ENCODE assay signal across 17 cellular contexts in the genomic region with DNA sequence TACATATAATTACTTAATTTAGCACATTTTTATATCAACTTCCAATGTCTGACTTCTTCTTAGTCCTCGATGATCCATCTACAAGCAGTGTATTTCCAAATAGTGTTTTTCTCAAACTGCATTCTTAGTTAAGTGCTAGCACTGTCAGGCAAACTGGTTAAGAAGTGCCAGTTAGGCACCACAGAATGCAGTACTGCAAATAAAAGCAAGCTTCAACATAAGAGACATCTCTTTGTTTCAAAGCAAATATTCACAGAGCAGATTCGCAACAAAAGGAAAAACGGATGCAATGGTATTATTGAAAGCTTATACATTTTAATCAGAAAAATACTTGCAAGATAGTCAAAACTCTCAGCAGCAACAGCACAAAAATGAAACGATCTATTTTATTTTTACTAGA.
DNase-seq lines count a peak whose midpoint lies in the region; ATAC-seq and TF ChIP-seq lines count a peak whose summit lies in the region.
"Had no signal": no experiment of that assay in that cellular context is flagged by ENCODE, and none has a peak within 500 bp of the region (broad histone marks: within the 10 kb centered on the region; RNA-seq: fewer than 3 reads in every experiment).

No MANE protein-coding gene starts in this region.

- CTCF ChIA-PET in CD8-positive, alpha-beta memory T cell (lab: Charles Lee), result no interaction called here
- CTCF ChIA-PET in PC-3 (lab: Charles Lee), result no interaction called here

- no peaks in the 10 kb centered on the region for H3K4me1 ChIP-seq in CD8-positive, alpha-beta memory T cell (ENCODE audit: insufficient read depth, low read length)
- no peaks in the 10 kb centered on the region for H3K4me1 ChIP-seq in PC-3 (ENCODE audit: insufficient read depth, low read length)
- no peaks in the 10 kb centered on the region for H3K4me1 ChIP-seq in stomach

- no peak for DNase-seq in CD8-positive, alpha-beta memory T cell
- DNase-seq in T-helper 2 cell treated with Interferon-gamma antibody and Interleukin-4, amounts not matched to agents 5 μg/mL and 100 μg/mL, for 36 hours (ENCODE audit: low spot score), result no peak
- DNase-seq in PC-3 (no peak), stomach (no peak), NCI-H1092 treated with DMSO at 0.1 percent for 48 hours (lab: John Stamatoyannopoulos, UW) (no peak)
- DNase-seq: ACHN, H9, NCI-H1048, NCI-H2107, NCI-H345, NCI-H526 treated with DMSO at 0.1 percent for 48 hours, Right ventricle myocardium superior, SK-N-SH had no signal

- no peaks in the 10 kb centered on the region for H3K27me3 ChIP-seq in CD8-positive, alpha-beta memory T cell (ENCODE audit: insufficient read depth, low read length, poor library complexity, severe bottlenecking)
- H3K27me3 ChIP-seq in neural cell (ENCODE audit: insufficient read depth, low read depth, low read length) (no peaks in the 10 kb centered on the region), PC-3 (ENCODE audit: low read length) (peaks cover 55% of the 10 kb centered on the region), stomach (no peaks in the 10 kb centered on the region)

- peak overlapping the region in 5 of 7 donors; percentile 26 to 66 (median 40) for H3K4me3 Mint-ChIP-seq in CD8-positive, alpha-beta memory T cell
- peak overlapping the region; percentile 37 for H3K4me3 Mint-ChIP-seq in T-helper 2 cell treated with Interferon-gamma antibody and Interleukin-4, amounts not matched to agents 5 μg/mL and 100 μg/mL, for 36 hours
- H3K4me3 Mint-ChIP-seq: H9 had no signal

- ATAC-seq in HG02981 (IDR thresholded peaks at IDR 0.05; ENCODE audit: unreplicated experiment) (peak; percentile 6), HG02938 (IDR thresholded peaks at IDR 0.05; ENCODE audit: unreplicated experiment) (no peak), PC-3 (no peak)
- ATAC-seq: Panc1 had no signal

- no peak for TF ChIP-seq POLR2A in stomach (IDR thresholded peaks at IDR 0.05)

- no peaks in the 10 kb centered on the region for H3K27me3 Mint-ChIP-seq in CD8-positive, alpha-beta memory T cell
- H3K27me3 Mint-ChIP-seq in T-helper 2 cell treated with Interferon-gamma antibody and Interleukin-4, amounts not matched to agents 5 μg/mL and 100 μg/mL, for 36 hours (ENCODE audit: low read depth), result peaks cover 2% of the 10 kb centered on the region

- no peak overlapping the region for H3K4me2 ChIP-seq in neural cell (ENCODE audit: low read length)
- H3K4me2 ChIP-seq in PC-3 (ENCODE audit: low read length), result no peak overlapping the region
- H3K4me2 ChIP-seq: SK-N-SH had no signal

- H4K20me1 ChIP-seq in neural cell (ENCODE audit: insufficient read depth), result no peaks in the 10 kb centered on the region
- H4K20me1 ChIP-seq in PC-3 (ENCODE audit: low read length), result no peaks in the 10 kb centered on the region

- H3K79me2 ChIP-seq in neural cell (replicated peaks; ENCODE audit: insufficient read depth, low read length), result no peaks in the 10 kb centered on the region
- no peaks in the 10 kb centered on the region for H3K79me2 ChIP-seq in PC-3 (ENCODE audit: low read length)

- H3K4me3 ChIP-seq in CD8-positive, alpha-beta memory T cell (ENCODE audit: low read length), result no peak overlapping the region
- no peak overlapping the region for H3K4me3 ChIP-seq in neural cell (ENCODE audit: low read length)
- H3K4me3 ChIP-seq in PC-3 (ENCODE audit: low read length), result no peak overlapping the region
- no peak overlapping the region for H3K4me3 ChIP-seq in stomach

- peak overlapping the region in 2 of 8 donors; percentile 6 to 19 for H3K27ac Mint-ChIP-seq in CD8-positive, alpha-beta memory T cell
- no peak overlapping the region for H3K27ac Mint-ChIP-seq in T-helper 2 cell treated with Interferon-gamma antibody and Interleukin-4, amounts not matched to agents 5 μg/mL and 100 μg/mL, for 36 hours

- H3K9me2 ChIP-seq in neural cell (ENCODE audit: insufficient read depth, low read length) (no peaks in the 10 kb centered on the region), PC-3 (replicated peaks; ENCODE audit: low read length) (no peaks in the 10 kb centered on the region)
- H3K9me2 ChIP-seq: SK-N-SH had no signal

- WGBS in stomach, 5 donors, result 69 to 82% (median 74%) methylated on average over 4 of the region's 4 CpGs

- TF ChIP-seq CTCF in neural cell (IDR thresholded peaks at IDR 0.05; ENCODE audit: poor library complexity, severe bottlenecking) (no peak), PC-3 (conservative IDR thresholded peaks at IDR 0.05; ENCODE audit: low read depth, low read length) (no peak), stomach (IDR thresholded peaks at IDR 0.05) (no peak)

- peak overlapping the region; percentile 1 for H2AFZ ChIP-seq in neural cell (ENCODE audit: low read depth, low read length)
- no peak overlapping the region for H2AFZ ChIP-seq in PC-3 (ENCODE audit: low read length)

- H3K36me3 ChIP-seq in CD8-positive, alpha-beta memory T cell (ENCODE audit: insufficient read depth, low read length), result no peaks in the 10 kb centered on the region
- H3K36me3 ChIP-seq in neural cell (ENCODE audit: insufficient read depth, low read length) (no peaks in the 10 kb centered on the region), PC-3 (ENCODE audit: low read depth, low read length) (no peaks in the 10 kb centered on the region), stomach (peaks cover 0 to 15% (median 8%) of the 10 kb centered on the region in 4 donors)

- POLR2A ChIA-PET in CD8-positive, alpha-beta memory T cell (lab: Charles Lee), result no interaction called here
- POLR2A ChIA-PET in PC-3 (lab: Charles Lee; ENCODE audit: unreplicated experiment), result no interaction called here

- TF ChIP-seq EP300 in neural cell (conservative IDR thresholded peaks at IDR 0.05; ENCODE audit: poor library complexity, severe bottlenecking), result no peak
- TF ChIP-seq EP300 in stomach (IDR thresholded peaks at IDR 0.05), result no peak

- H3K9me3 Mint-ChIP-seq in CD8-positive, alpha-beta memory T cell, result peaks cover 0 to 2% (median 0%) of the 10 kb centered on the region in 5 donors
- H3K9me3 Mint-ChIP-seq in T-helper 2 cell treated with Interferon-gamma antibody and Interleukin-4, amounts not matched to agents 5 μg/mL and 100 μg/mL, for 36 hours, result no peaks in the 10 kb centered on the region
- H3K9me3 Mint-ChIP-seq: H9 had no signal

- intact Hi-C loops in PC-3 (cut with micrococcal nuclease), result no loop called here
- intact Hi-C loops in stomach (cut with DNase I; ENCODE audit: low total_unique reads), result no loop called here

- H3K9me3 ChIP-seq in CD8-positive, alpha-beta memory T cell (ENCODE audit: low read length), result no peaks in the 10 kb centered on the region
- H3K9me3 ChIP-seq in neural cell (ENCODE audit: low read length), result no peaks in the 10 kb centered on the region
- H3K9me3 ChIP-seq in PC-3 (ENCODE audit: low read length), result no peaks in the 10 kb centered on the region
- H3K9me3 ChIP-seq in stomach, result no peaks in the 10 kb centered on the region
- H3K9me3 ChIP-seq: SK-N-SH had no signal

- H3K9ac ChIP-seq in neural cell (ENCODE audit: low read length), result no peak overlapping the region
- H3K9ac ChIP-seq in PC-3 (ENCODE audit: low read length), result no peak overlapping the region
- H3K9ac ChIP-seq: SK-N-SH had no signal

- BruUV-seq in PC-3 (replicated peaks; lab: Mats Ljungman, UMichigan), result no TSS peak

- H3K4me1 Mint-ChIP-seq in CD8-positive, alpha-beta memory T cell, result peaks cover 4 to 37% (median 20%) of the 10 kb centered on the region in 3 donors
- peaks cover 16% of the 10 kb centered on the region for H3K4me1 Mint-ChIP-seq in T-helper 2 cell treated with Interferon-gamma antibody and Interleukin-4, amounts not matched to agents 5 μg/mL and 100 μg/mL, for 36 hours (ENCODE audit: low read depth)

- no peak for TF ChIP-seq RAD21 in neural cell (conservative IDR thresholded peaks at IDR 0.05)

- no peaks in the 10 kb centered on the region for H3K36me3 Mint-ChIP-seq in CD8-positive, alpha-beta memory T cell
- H3K36me3 Mint-ChIP-seq in T-helper 2 cell treated with Interferon-gamma antibody and Interleukin-4, amounts not matched to agents 5 μg/mL and 100 μg/mL, for 36 hours (ENCODE audit: low read depth), result peaks cover 1% of the 10 kb centered on the region

- H3F3A ChIP-seq in neural cell (ENCODE audit: insufficient read depth, low read length, poor library complexity, severe bottlenecking) (no peaks in the 10 kb centered on the region), PC-3 (ENCODE audit: low read length, unreplicated experiment) (no peaks in the 10 kb centered on the region)

- no peak overlapping the region for H3K27ac ChIP-seq in CD8-positive, alpha-beta memory T cell (ENCODE audit: low read depth, low read length)
- H3K27ac ChIP-seq in neural cell (ENCODE audit: low read length) (peak overlapping the region; percentile 64), PC-3 (ENCODE audit: low read length) (no peak overlapping the region), stomach (no peak overlapping the region)

TF ChIP-seq in neural cell, 6 proteins besides CTCF, POLR2A, EP300 and RAD21:
- TF ChIP-seq TAF1 (IDR thresholded peaks at IDR 0.05; ENCODE audit: low read depth), result no peak
- TF ChIP-seq EZH2 (IDR thresholded peaks at IDR 0.05; ENCODE audit: borderline replicate concordance, insufficient read depth, low read length, poor library complexity, severe bottlenecking), result no peak
- TF ChIP-seq, protein P1, sequence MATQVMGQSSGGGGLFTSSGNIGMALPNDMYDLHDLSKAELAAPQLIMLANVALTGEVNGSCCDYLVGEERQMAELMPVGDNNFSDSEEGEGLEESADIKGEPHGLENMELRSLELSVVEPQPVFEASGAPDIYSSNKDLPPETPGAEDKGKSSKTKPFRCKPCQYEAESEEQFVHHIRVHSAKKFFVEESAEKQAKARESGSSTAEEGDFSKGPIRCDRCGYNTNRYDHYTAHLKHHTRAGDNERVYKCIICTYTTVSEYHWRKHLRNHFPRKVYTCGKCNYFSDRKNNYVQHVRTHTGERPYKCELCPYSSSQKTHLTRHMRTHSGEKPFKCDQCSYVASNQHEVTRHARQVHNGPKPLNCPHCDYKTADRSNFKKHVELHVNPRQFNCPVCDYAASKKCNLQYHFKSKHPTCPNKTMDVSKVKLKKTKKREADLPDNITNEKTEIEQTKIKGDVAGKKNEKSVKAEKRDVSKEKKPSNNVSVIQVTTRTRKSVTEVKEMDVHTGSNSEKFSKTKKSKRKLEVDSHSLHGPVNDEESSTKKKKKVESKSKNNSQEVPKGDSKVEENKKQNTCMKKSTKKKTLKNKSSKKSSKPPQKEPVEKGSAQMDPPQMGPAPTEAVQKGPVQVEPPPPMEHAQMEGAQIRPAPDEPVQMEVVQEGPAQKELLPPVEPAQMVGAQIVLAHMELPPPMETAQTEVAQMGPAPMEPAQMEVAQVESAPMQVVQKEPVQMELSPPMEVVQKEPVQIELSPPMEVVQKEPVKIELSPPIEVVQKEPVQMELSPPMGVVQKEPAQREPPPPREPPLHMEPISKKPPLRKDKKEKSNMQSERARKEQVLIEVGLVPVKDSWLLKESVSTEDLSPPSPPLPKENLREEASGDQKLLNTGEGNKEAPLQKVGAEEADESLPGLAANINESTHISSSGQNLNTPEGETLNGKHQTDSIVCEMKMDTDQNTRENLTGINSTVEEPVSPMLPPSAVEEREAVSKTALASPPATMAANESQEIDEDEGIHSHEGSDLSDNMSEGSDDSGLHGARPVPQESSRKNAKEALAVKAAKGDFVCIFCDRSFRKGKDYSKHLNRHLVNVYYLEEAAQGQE (IDR thresholded peaks at IDR 0.05; ENCODE audit: borderline replicate concordance), result no peak
